Comparison of ENCODE assay signal across 8 cellular contexts in the genomic region with DNA sequence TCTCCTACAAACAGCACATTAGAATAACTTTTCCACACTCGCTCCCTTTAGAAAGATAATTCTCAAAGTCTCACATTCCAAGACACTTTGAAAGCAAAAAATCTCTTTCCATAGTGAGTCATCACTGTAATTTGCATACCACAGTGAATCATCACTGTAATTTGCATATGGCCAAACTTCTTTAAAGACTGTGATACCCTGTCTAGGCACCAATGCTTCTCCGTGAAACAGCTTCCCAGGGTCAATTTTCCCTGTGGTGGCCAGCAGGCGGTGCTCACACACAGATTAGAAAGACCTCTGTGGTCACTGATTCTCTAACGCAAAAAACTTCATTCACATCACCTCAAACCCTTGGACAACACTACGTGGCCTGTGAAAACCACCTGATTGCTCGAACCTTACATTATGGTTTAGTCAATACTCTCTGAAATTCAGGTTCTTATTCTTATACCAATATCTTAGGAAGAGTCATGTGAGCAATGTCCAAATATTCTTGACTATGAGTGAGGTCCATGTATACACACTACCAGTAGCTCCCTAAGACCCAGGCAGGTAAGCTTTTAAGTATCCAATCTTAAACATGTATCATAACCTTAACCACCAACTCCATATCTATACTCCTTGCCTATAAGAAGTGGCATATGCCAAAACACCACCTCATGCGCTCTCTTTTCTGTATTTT.
DNase-seq lines count a peak whose midpoint lies in the region; ATAC-seq and TF ChIP-seq lines count a peak whose summit lies in the region.

No MANE protein-coding gene starts in this region.

- no peak for DNase-seq in AG04449 (ENCODE audit: low read depth, low spot score)
- peak; percentile 69 for DNase-seq in amniotic epithelial cell (ENCODE audit: low read depth)
- DNase-seq in iPS DF 19.7 (ENCODE audit: low read depth, low spot score), result peak; percentile 63
- peak; percentile 10 to 17 for DNase-seq in stimulated activated CD4-positive, alpha-beta T cell treated with anti-CD3 and anti-CD28 coated beads, Interleukin-15, amount 100 ng/mL, for 48 hours (ENCODE audit: low read depth in 2 of 2)

- H3K79me2 ChIP-seq in OCI-LY3 (ENCODE audit: low read length), result no peaks in the 10 kb centered on the region

- H3K27ac ChIP-seq in OCI-LY3 (ENCODE audit: low read length), result no peak overlapping the region

- POLR2A ChIA-PET in AG04449 (lab: Yijun Ruan, JAX), result no interaction called here

- H3K9ac ChIP-seq in OCI-LY3 (ENCODE audit: low read length), result no peak overlapping the region

- H3K4me2 ChIP-seq in OCI-LY3 (ENCODE audit: low read length), result no peak overlapping the region

- no peaks in the 10 kb centered on the region for H3K9me3 ChIP-seq in OCI-LY3 (ENCODE audit: insufficient read depth, low read length)

- TF ChIP-seq POLR2A in GM18505 (IDR thresholded peaks at IDR 0.05; ENCODE audit: borderline replicate concordance, extremely low read depth, insufficient read depth, insufficient read length), result no peak

- no peaks in the 10 kb centered on the region for H3K27me3 ChIP-seq in OCI-LY3 (ENCODE audit: low read depth, low read length)

- H2AFZ ChIP-seq in OCI-LY3 (ENCODE audit: low read depth, low read length), result no peak overlapping the region

- H3K36me3 ChIP-seq in OCI-LY3 (replicated peaks; ENCODE audit: low read depth, low read length), result no peaks in the 10 kb centered on the region

- CTCF ChIA-PET in AG04449 (lab: Yijun Ruan, JAX), result interaction anchor here (0.6 to 3.7 kb wide), 13 partner anchors 8 to 345 kb away, joined by 3 to 62 read pairs (median 3); no protein-coding TSS in a partner anchor

- H3K4me1 ChIP-seq in OCI-LY3 (ENCODE audit: low read length), result peaks cover 4% of the 10 kb centered on the region; the same call in 1 of the 2 replicates

- H4K20me1 ChIP-seq in OCI-LY3 (ENCODE audit: insufficient read depth, low read length), result no peaks in the 10 kb centered on the region

- TF ChIP-seq CTCF in AG04449 (IDR thresholded peaks at IDR 0.05; ENCODE audit: insufficient read depth, low read length, missing control alignments) (peak; percentile 72), GM12873 (IDR thresholded peaks at IDR 0.05; ENCODE audit: insufficient read depth, low read depth, low read length, missing control alignments) (peak; percentile 85), OCI-LY3 (IDR thresholded peaks at IDR 0.05; ENCODE audit: low read depth, low read length) (peak; percentile 71)

- ATAC-seq in HG03432 (IDR thresholded peaks at IDR 0.05; ENCODE audit: unreplicated experiment), result peak; percentile 75
- no peak for ATAC-seq in GM18505 (IDR thresholded peaks at IDR 0.05; ENCODE audit: unreplicated experiment)

- H3K4me3 ChIP-seq in AG04449 (ENCODE audit: low read depth, low read length), result no peak overlapping the region
- H3K4me3 ChIP-seq in OCI-LY3 (ENCODE audit: low read length), result no peak overlapping the region
